In genomic region chr3:155293518-155293917, GRCh38 we compare ENCODE assay signal across 32 cellular contexts. TPM values are rescaled to one million over a fixed set of nuclear protein-coding genes. Genes with fewer than 3 reads are reported as not detected.
"Had no signal": no experiment of that assay in that cellular context is flagged by ENCODE, and none has a peak within 500 bp of the region (broad histone marks: within the 10 kb centered on the region; RNA-seq: fewer than 3 reads in every experiment).

Gene STRIT1 (minus strand): TSS chr3:155293683.

- H3K9me3 ChIP-seq: ovary, testis, thyroid gland had no signal

- H3K27me3 Mint-ChIP-seq: progenitor cell of endocrine pancreas; stimulated activated memory B cell treated with anti-CD40 and anti-IgM and Interleukin-4, amounts not matched to agents 10 μg/mL and 1 μg/mL and 100 μg/mL, for 72 hours; stimulated activated naive CD8-positive, alpha-beta T cell treated with anti-CD3 and anti-CD28 coated beads, Interleukin-15, amount 100 ng/mL, for 72 hours had no signal

- H3K27ac Mint-ChIP-seq: naive thymus-derived CD8-positive, alpha-beta T cell; nephron; progenitor cell of endocrine pancreas; stimulated activated memory B cell treated with anti-CD40 and anti-IgM and Interleukin-4, amounts not matched to agents 10 μg/mL and 1 μg/mL and 100 μg/mL, for 72 hours; stimulated activated naive CD8-positive, alpha-beta T cell treated with anti-CD3 and anti-CD28 coated beads, Interleukin-15, amount 100 ng/mL, for 72 hours had no signal

- H2AFZ ChIP-seq: hepatocyte had no signal

- H3K4me3 Mint-ChIP-seq: naive thymus-derived CD8-positive, alpha-beta T cell; nephron; stimulated activated memory B cell treated with anti-CD40 and anti-IgM and Interleukin-4, amounts not matched to agents 10 μg/mL and 1 μg/mL and 100 μg/mL, for 72 hours; stimulated activated naive CD8-positive, alpha-beta T cell treated with anti-CD3 and anti-CD28 coated beads, Interleukin-15, amount 100 ng/mL, for 72 hours had no signal

- H3K36me3 ChIP-seq: heart left ventricle, lower lobe of right lung, ovary, sigmoid colon, thyroid gland, transverse colon, upper lobe of left lung had no signal

- H3K4me2 ChIP-seq: hepatocyte had no signal

- FAIRE-seq: keratinocyte had no signal

- H3K36me3 Mint-ChIP-seq: stimulated activated memory B cell treated with anti-CD40 and anti-IgM and Interleukin-4, amounts not matched to agents 10 μg/mL and 1 μg/mL and 100 μg/mL, for 72 hours had no signal

- H3K27ac ChIP-seq: heart left ventricle, hepatocyte, lower lobe of right lung, ovary, sigmoid colon, skin epidermis, testis, thyroid gland, transverse colon, upper lobe of left lung had no signal

- H3K4me1 ChIP-seq: heart left ventricle, lower lobe of right lung, sigmoid colon, testis, thyroid gland, transverse colon, upper lobe of left lung had no signal

- ATAC-seq: heart left ventricle; left cardiac atrium; left lobe of liver; lower lobe of right lung; naive thymus-derived CD8-positive, alpha-beta T cell; right cardiac atrium; stimulated activated memory B cell treated with anti-CD40 and anti-IgM and Interleukin-4, amounts not matched to agents 10 μg/mL and 1 μg/mL and 100 μg/mL, for 72 hours; stimulated activated naive CD8-positive, alpha-beta T cell treated with anti-CD3 and anti-CD28 coated beads, Interleukin-15, amount 100 ng/mL, for 72 hours had no signal

- H3K4me1 Mint-ChIP-seq: naive thymus-derived CD8-positive, alpha-beta T cell; nephron; stimulated activated memory B cell treated with anti-CD40 and anti-IgM and Interleukin-4, amounts not matched to agents 10 μg/mL and 1 μg/mL and 100 μg/mL, for 72 hours; stimulated activated naive CD8-positive, alpha-beta T cell treated with anti-CD3 and anti-CD28 coated beads, Interleukin-15, amount 100 ng/mL, for 72 hours had no signal

- H3K79me2 ChIP-seq: hepatocyte had no signal

- DNase-seq: glutamatergic neuron; heart left ventricle; kidney glomerular epithelial cell; left cardiac atrium; lower lobe of right lung; mammary epithelial cell; mesenchymal stem cell; naive thymus-derived CD8-positive, alpha-beta T cell; ovary; retina; right cardiac atrium; sigmoid colon; stimulated activated CD4-positive, alpha-beta T cell treated with anti-CD3 and anti-CD28 coated beads, Interleukin-1b, Interleukin-23, amount 100 ng/mL, for 48 hours; stimulated activated CD4-positive, alpha-beta T cell treated with anti-CD3 and anti-CD28 coated beads, Interleukin-2, amount 100 ng/mL, for 48 hours; stimulated activated CD4-positive, alpha-beta T cell treated with anti-CD3 and anti-CD28 coated beads, Interleukin-4, amount 100 ng/mL, for 4 hours; stimulated activated CD8-positive, alpha-beta memory T cell treated with anti-CD3 and anti-CD28 coated beads, Interleukin-4, amount 100 ng/mL, for 48 hours; stimulated activated naive CD4-positive, alpha-beta T cell treated with Interleukin-2 at 50 U/mL for 16 hours; stimulated activated naive CD8-positive, alpha-beta T cell treated with anti-CD3 and anti-CD28 coated beads, Interleukin-15, amount 100 ng/mL, for 72 hours; testis; thyroid gland; transverse colon; upper lobe of left lung had no signal

- H3K27me3 ChIP-seq: heart left ventricle, hepatocyte, ovary, sigmoid colon, testis, thyroid gland, transverse colon, upper lobe of left lung had no signal

- H3K4me3 ChIP-seq: heart left ventricle, hepatocyte, lower lobe of right lung, ovary, sigmoid colon, skin epidermis, testis, thyroid gland, transverse colon, upper lobe of left lung had no signal

RNA-seq across cellular contexts. Expression of gene STRIT1, which starts in this region (rescaled TPM):
- total RNA-seq: left cardiac atrium; left lobe of liver; liver; lower lobe of right lung; mammary epithelial cell; naive thymus-derived CD8-positive, alpha-beta T cell; omental fat pad; ovary; progenitor cell of endocrine pancreas; sigmoid colon; testis; thyroid gland had no signal
- polyA plus RNA-seq: keratinocyte; liver; mammary epithelial cell; naive thymus-derived CD8-positive, alpha-beta T cell; ovary; urinary bladder had no signal
